ENCODE assay signal across 29 cellular contexts in the genomic region with DNA sequence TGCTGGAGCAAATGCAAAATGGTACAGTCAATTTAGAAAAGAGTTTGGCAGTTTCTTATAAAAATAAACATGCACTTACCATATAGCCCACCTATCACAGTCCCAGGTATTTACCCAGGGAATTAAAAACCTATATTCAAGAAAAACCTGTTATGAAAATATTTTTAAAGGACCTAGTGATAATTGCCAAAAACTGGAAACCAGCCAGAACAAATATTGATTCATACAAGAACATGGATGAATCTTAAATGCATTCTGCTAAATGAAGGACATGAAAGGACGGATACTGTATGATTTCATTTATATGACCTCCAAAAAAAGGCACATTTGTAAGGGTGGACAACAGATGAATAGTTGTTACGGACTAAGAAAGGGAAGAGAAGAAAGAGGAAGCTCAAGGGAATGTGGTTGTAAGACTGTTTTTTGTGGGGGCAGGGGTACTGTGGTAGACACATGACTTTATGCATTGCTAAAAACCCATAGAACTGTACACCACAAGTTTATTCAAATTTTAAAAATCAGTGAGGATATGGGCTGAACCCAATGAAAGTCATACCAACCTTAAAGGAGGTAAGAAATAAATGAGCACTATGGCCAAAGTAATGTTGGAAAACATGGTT.
DNase-seq lines count a peak whose midpoint lies in the region; ATAC-seq and TF ChIP-seq lines count a peak whose summit lies in the region.
"Had no signal": no experiment of that assay in that cellular context is flagged by ENCODE, and none has a peak within 500 bp of the region (broad histone marks: within the 10 kb centered on the region; RNA-seq: fewer than 3 reads in every experiment).

No MANE protein-coding gene starts in this region.

- H3K4me3 ChIP-seq in psoas muscle = no peak overlapping the region
- H3K4me3 ChIP-seq: GM23338, K562, lung, pancreas, spleen, testis had no signal

- TF ChIP-seq CTCF in psoas muscle (IDR thresholded peaks at IDR 0.05) = no peak

- ATAC-seq in HG03378 (IDR thresholded peaks at IDR 0.05; ENCODE audit: unreplicated experiment) (no peak), HG02763 (IDR thresholded peaks at IDR 0.05; ENCODE audit: unreplicated experiment) (no peak), psoas muscle (no peak)
- ATAC-seq: activated CD4-positive, CD25-positive, alpha-beta regulatory T cell treated with anti-CD3 and anti-CD28 coated beads, Interleukin-2, amount 50 U/mL, for 24 hours; activated CD8-positive, alpha-beta T cell treated with anti-CD3 and anti-CD28 coated beads for 36 hours; GM23338; K562; pancreas; right cardiac atrium; SK-N-SH treated with all-trans-retinoic acid at 6 μM for 48 hours; stimulated activated naive B cell treated with anti-CD40 and anti-IgM and Interleukin-4, amounts not matched to agents 10 μg/mL and 1 μg/mL and 100 μg/mL, for 72 hours had no signal

- H3K9me3 ChIP-seq in psoas muscle = no peaks in the 10 kb centered on the region
- H3K9me3 ChIP-seq: pancreas, spleen, testis had no signal

- no peaks in the 10 kb centered on the region for H3K4me1 ChIP-seq in psoas muscle
- H3K4me1 ChIP-seq: pancreas, spleen, testis had no signal

- no peaks in the 10 kb centered on the region for H3K36me3 ChIP-seq in psoas muscle (ENCODE audit: insufficient read depth in 1 of 2, low read depth in 1 of 2)
- H3K36me3 ChIP-seq: pancreas, spleen had no signal

- WGBS in psoas muscle, 3 donors = 78 to 85% (median 80%) methylated on average over 2 of the region's 2 CpGs

- DNase-seq in AML-193 (lab: John Stamatoyannopoulos, UW) (peak; percentile 88 to 91), GF-D8 (lab: John Stamatoyannopoulos, UW) (peak; percentile 19), NCI-H1105 (lab: John Stamatoyannopoulos, UW) (peak; percentile 74), SKM-1 treated with dmso at 0.1 percent for 144 hours (lab: John Stamatoyannopoulos, UW; ENCODE audit: unreplicated experiment) (peak; percentile 74), psoas muscle (no peak)
- DNase-seq in stimulated activated CD8-positive, alpha-beta memory T cell treated with anti-CD3 and anti-CD28 coated beads, Interleukin-4, amount 100 ng/mL, for 48 hours = no peak
- DNase-seq: activated CD8-positive, alpha-beta T cell treated with anti-CD3 and anti-CD28 coated beads for 36 hours; activated effector memory CD4-positive, alpha-beta T cell treated with Interleukin-2 at 50 U/mL for 16 hours; activated naive CD8-positive, alpha-beta T cell treated with anti-CD3 and anti-CD28 coated beads, Interleukin-2, amount 10 ng/mL, durations not matched to agents 7 days and 5 days; CD4-positive, alpha-beta T cell; cerebellar nuclear complex; DMS 273 treated with DMSO at 0.1 percent for 48 hours; NCI-H2107; NCI-H510A; NK-92 treated with Interleukin-12 subunit alpha and Interleukin-12 subunit beta, amount 100 ng/mL, for 24 hours; pancreas; right cardiac atrium; spleen; stimulated activated CD4-positive, alpha-beta T cell treated with anti-CD3 and anti-CD28 coated beads, Interleukin-2, amount 100 ng/mL, for 48 hours; stimulated activated naive B cell treated with anti-CD40 and anti-IgM and Interleukin-4, amounts not matched to agents 10 μg/mL and 1 μg/mL and 100 μg/mL, for 72 hours; testis had no signal

- intact Hi-C loops in psoas muscle (cut with DNase I) = no loop called here

- no peak overlapping the region for H3K27ac ChIP-seq in psoas muscle
- H3K27ac ChIP-seq: pancreas, RWPE1, spleen, testis had no signal

- no peaks in the 10 kb centered on the region for H3K27me3 ChIP-seq in psoas muscle (ENCODE audit: insufficient read depth in 3 of 3, low read length in 2 of 3)
- H3K27me3 ChIP-seq: pancreas, spleen, testis had no signal

Comparison
In these comparisons a context has a peak if more than half of its experiments do, and no peak if none do; other contexts are left out.
1. DNase-seq: peak in AML-193 (2 of 2), GF-D8 (single experiment), NCI-H1105 (single experiment) and SKM-1 treated with dmso at 0.1 percent for 144 hours (single experiment); none in psoas muscle (0 of 2) and stimulated activated CD8-positive, alpha-beta memory T cell treated with anti-CD3 and anti-CD28 coated beads, Interleukin-4, amount 100 ng/mL, for 48 hours (single experiment).